ENCODE assay signal across 8 cellular contexts in genomic region chr11:63837027-63837688, GRCh38. TPM values are rescaled to one million over a fixed set of nuclear protein-coding genes. Genes with fewer than 3 reads are reported as not detected.
DNase-seq lines count a peak whose midpoint lies in the region; ATAC-seq and TF ChIP-seq lines count a peak whose summit lies in the region.

No MANE protein-coding gene starts in this region.

- no peak for DNase-seq in GM06990 (ENCODE audit: extremely low read depth, insufficient read length)
- DNase-seq in NCI-H146 treated with DMSO at 0.1 percent for 48 hours (lab: John Stamatoyannopoulos, UW; ENCODE audit: unreplicated experiment), result peak; percentile 73
- DNase-seq in T-helper 1 cell, result peak; percentile 33 to 76 (median 65)
- peak; percentile 61 for DNase-seq in amniotic epithelial cell (ENCODE audit: low read depth)
- DNase-seq in heart right ventricle, result peak; percentile 57 to 84
- DNase-seq in renal cortical epithelial cell (ENCODE audit: low read depth), result peak; percentile 60

- no peak overlapping the region for H3K4me3 ChIP-seq in GM06990 (replicated peaks; ENCODE audit: low read depth, low read length)
- no peak overlapping the region for H3K4me3 ChIP-seq in heart right ventricle

- H3K27me3 ChIP-seq in GM06990 (replicated peaks; ENCODE audit: control insufficient read depth, insufficient read depth, low read length) (no peaks in the 10 kb centered on the region), heart right ventricle (no peaks in the 10 kb centered on the region)

- H3K9me3 ChIP-seq in heart right ventricle, result no peaks in the 10 kb centered on the region

- intact Hi-C loops in heart right ventricle (cut with DNase I), result loop anchor here in 9 of 10 donors (1.0 to 5.0 kb wide), 12 partner anchors 35 to 1445 kb away; no protein-coding TSS in a partner anchor

- ATAC-seq in heart right ventricle, result peak in 7 of 8 donors; percentile 11 to 59 (median 33)
- no peak for ATAC-seq in HG02870 (IDR thresholded peaks at IDR 0.05; ENCODE audit: unreplicated experiment)
- no peak for ATAC-seq in HG02938 (IDR thresholded peaks at IDR 0.05; ENCODE audit: unreplicated experiment)

- TF ChIP-seq CTCF in GM06990 (IDR thresholded peaks at IDR 0.05; ENCODE audit: insufficient read depth, low read length, poor library complexity, severe bottlenecking) (peak; percentile 80), heart right ventricle (IDR thresholded peaks at IDR 0.05) (peak; percentile 67 to 90 (median 86))

- H3K27ac ChIP-seq in heart right ventricle, result peak overlapping the region in 8 of 10 donors; percentile 81 to 95 (median 90)

- peaks cover 2% of the 10 kb centered on the region; the same call in 1 of the 2 replicates for H3K36me3 ChIP-seq in GM06990 (ENCODE audit: control insufficient read depth, insufficient read depth, low read length)
- peaks cover 0 to 8% (median 0%) of the 10 kb centered on the region in 9 donors for H3K36me3 ChIP-seq in heart right ventricle

- 14 to 15% methylated on average over 5 of the region's 5 CpGs for WGBS in heart right ventricle, 2 donors

- peaks cover 14 to 42% (median 37%) of the 10 kb centered on the region in 9 donors for H3K4me1 ChIP-seq in heart right ventricle

RNA-seq across cellular contexts. Expression of gene MARK2, which starts 1.8 kb away (rescaled TPM):
- total RNA-seq in heart right ventricle (10 to 100 TPM; 33.8 to 42.7 (median 39.0) TPM), renal cortical epithelial cell (12.5 and 25.2 TPM in 2 replicates)
- polyA plus RNA-seq in heart right ventricle, result 10 to 100 TPM; 12.6 to 18.9 TPM

RNA-seq across cellular contexts. Expression of gene SPINDOC, which starts 23.9 kb away (rescaled TPM):
- total RNA-seq in heart right ventricle (10 to 100 TPM in 5 of 10 donors, 1 to 10 TPM in 5; 7.0 to 13.2 (median 9.9) TPM), renal cortical epithelial cell (11.8 and 12.6 TPM in 2 replicates)
- polyA plus RNA-seq in heart right ventricle, result 1 to 10 TPM; 9.4 to 9.7 TPM

Comparison
In these comparisons a context has a peak if more than half of its experiments do, and no peak if none do; other contexts are left out.
1. ATAC-seq: peak in heart right ventricle (7 of 8); none in HG02870 (single experiment) and HG02938 (single experiment).